ENCODE assay signal across 12 cellular contexts in genomic region chr16:78962457-78962929, GRCh38.
DNase-seq lines count a peak whose midpoint lies in the region; ATAC-seq lines count a peak whose summit lies in the region.
"Had no signal": no experiment of that assay in that cellular context is flagged by ENCODE, and none has a peak within 500 bp of the region (broad histone marks: within the 10 kb centered on the region; RNA-seq: fewer than 3 reads in every experiment).

No MANE protein-coding gene starts in this region.

- H3K4ac ChIP-seq in mesendoderm (ENCODE audit: low read depth, low read length): no peak overlapping the region

- H4K8ac ChIP-seq in mesendoderm (ENCODE audit: low read depth, low read length): no peak overlapping the region

- H3K4me1 ChIP-seq in mesendoderm (ENCODE audit: control insufficient read depth, low read depth, low read length): no peaks in the 10 kb centered on the region
- H3K4me1 ChIP-seq: HAP-1 had no signal

- no peak overlapping the region for H3K4me3 ChIP-seq in mesendoderm (ENCODE audit: low read length)
- H3K4me3 ChIP-seq: HAP-1 had no signal

- no peak overlapping the region for H3K27ac ChIP-seq in mesendoderm (ENCODE audit: low read depth, low read length)
- H3K27ac ChIP-seq: C4-2B had no signal

- no peak overlapping the region for H3K4me2 ChIP-seq in mesendoderm (ENCODE audit: low read length)

- no peak overlapping the region for H3K23ac ChIP-seq in mesendoderm (ENCODE audit: low read length)

- no peak overlapping the region for H4K5ac ChIP-seq in mesendoderm (ENCODE audit: low read length)

- H3K79me1 ChIP-seq in mesendoderm (ENCODE audit: low read length): no peaks in the 10 kb centered on the region

- no peaks in the 10 kb centered on the region for H3K36me3 ChIP-seq in mesendoderm (ENCODE audit: control insufficient read depth, insufficient read depth, low read length)
- H3K36me3 ChIP-seq: HAP-1 had no signal

- ATAC-seq in GM18907 (IDR thresholded peaks at IDR 0.05; ENCODE audit: unreplicated experiment): peak; percentile 92
- peak; percentile 87 for ATAC-seq in HG02678 (IDR thresholded peaks at IDR 0.05; ENCODE audit: unreplicated experiment)
- peak; percentile 93 for ATAC-seq in HG03565 (IDR thresholded peaks at IDR 0.05; ENCODE audit: unreplicated experiment)
- no peak for ATAC-seq in GM18873 (IDR thresholded peaks at IDR 0.05; ENCODE audit: low FRiP score, unreplicated experiment)

- no peaks in the 10 kb centered on the region for H3K79me2 ChIP-seq in mesendoderm (ENCODE audit: control insufficient read depth, insufficient read depth, low read length)

- DNase-seq in DMS53 treated with DMSO at 0.1 percent for 48 hours (lab: John Stamatoyannopoulos, UW; ENCODE audit: unreplicated experiment) (peak; percentile 24), D341Med (ENCODE audit: low spot score) (no peak), mesendoderm (no peak)
- DNase-seq in stimulated activated CD4-positive, alpha-beta T cell treated with anti-CD3 and anti-CD28 coated beads, Interleukin-4, amount 100 ng/mL, for 4 hours: no peak
- DNase-seq: NCI-H1092, SIG-M5 had no signal

- no peak overlapping the region for H3K18ac ChIP-seq in mesendoderm (ENCODE audit: low read length)

- no CpG with 5 or more reads among the region's 2 CpGs for WGBS in mesendoderm (ENCODE audit: extremely low coverage, insufficient coverage, low lambda C conversion rate)

- no peak overlapping the region for H2BK5ac ChIP-seq in mesendoderm (ENCODE audit: low read length)

- no peak overlapping the region for H2BK120ac ChIP-seq in mesendoderm (ENCODE audit: low read depth, low read length)

- H3K9ac ChIP-seq in mesendoderm (ENCODE audit: low read length): no peak overlapping the region

- H2BK15ac ChIP-seq in mesendoderm (replicated peaks; ENCODE audit: low read depth): no peak overlapping the region

- H3K56ac ChIP-seq in mesendoderm (ENCODE audit: low read length): no peak overlapping the region

- H3K27me3 ChIP-seq in mesendoderm (ENCODE audit: insufficient read depth, low read length, poor library complexity): no peaks in the 10 kb centered on the region

- H2AK5ac ChIP-seq in mesendoderm (ENCODE audit: low read length): no peak overlapping the region
